ENCODE assay signal across 8 cellular contexts in genomic region chr3:58490860-58491501, GRCh38. TPM values are rescaled to one million over a fixed set of nuclear protein-coding genes. Genes with fewer than 3 reads are reported as not detected.
DNase-seq lines count a peak whose midpoint lies in the region; ATAC-seq, FAIRE-seq and TF ChIP-seq lines count a peak whose summit lies in the region.

No MANE protein-coding gene starts in this region.

- H3K9me3 ChIP-seq in HAP-1 (no peaks in the 10 kb centered on the region), skeletal muscle satellite cell (replicated peaks; ENCODE audit: low read length) (no peaks in the 10 kb centered on the region)

- no peaks in the 10 kb centered on the region for H3K9me3 Mint-ChIP-seq in activated B cell treated with CpG ODN at 0.5 μM for 24 hours

- DNase-seq in HAP-1 (ENCODE audit: low spot score in 2 of 2), result no peak
- peak; percentile 25 for DNase-seq in activated B cell treated with CpG ODN at 0.5 μM for 24 hours
- DNase-seq in left cardiac atrium, result peak; percentile 37
- DNase-seq in HEK293T (ENCODE audit: extremely low spot score), result no peak
- DNase-seq in NCI-H187 (lab: John Stamatoyannopoulos, UW), result no peak
- no peak for DNase-seq in RCC 7860 (ENCODE audit: low spot score)

- H3K36me3 ChIP-seq in HAP-1 (replicated peaks) (no peaks in the 10 kb centered on the region), skeletal muscle satellite cell (ENCODE audit: insufficient read depth, low read length) (no peaks in the 10 kb centered on the region)

- H3K27me3 ChIP-seq in HAP-1 (ENCODE audit: low read depth) (no peaks in the 10 kb centered on the region), skeletal muscle satellite cell (ENCODE audit: control insufficient read depth, insufficient read depth, low read length) (no peaks in the 10 kb centered on the region)

- peak overlapping the region; percentile 88 for H3K4me2 ChIP-seq in skeletal muscle satellite cell (ENCODE audit: low read length)

- H3K4me1 ChIP-seq in HAP-1 (peaks cover 27% of the 10 kb centered on the region), skeletal muscle satellite cell (ENCODE audit: control insufficient read depth, insufficient read depth, low read length) (peaks cover 54% of the 10 kb centered on the region)

- CTCF ChIA-PET in activated B cell treated with CpG ODN at 0.5 μM for 24 hours (lab: Charles Lee), result interaction anchor here (0.9 to 2.5 kb wide), 11 partner anchors 27 to 185 kb away, joined by 3 to 32 read pairs (median 3); partner anchors contain the start of genes HTD2 and RPP14
- CTCF ChIA-PET in HEK293T (lab: Yijun Ruan, JAX), result interaction anchor here (0.7 to 1.7 kb wide), 5 partner anchors 29 to 313 kb away, joined by 3 to 10 read pairs (median 3); partner anchors contain the start of genes HTD2 and RPP14

- peaks cover 38% of the 10 kb centered on the region for H3K4me1 Mint-ChIP-seq in activated B cell treated with CpG ODN at 0.5 μM for 24 hours

- in situ Hi-C loops in HAP-1 (cut with MboI; ENCODE audit: low sequenced_read_pairs), result loop anchor here (10.0 kb wide), 1 partner anchor 166 kb away; no protein-coding TSS in a partner anchor

- peak overlapping the region; percentile 69 for H3K9ac ChIP-seq in skeletal muscle satellite cell (ENCODE audit: low read depth, low read length)

- POLR2A ChIA-PET in activated B cell treated with CpG ODN at 0.5 μM for 24 hours (lab: Charles Lee), result interaction anchor here (0.6 to 3.3 kb wide), 10 partner anchors 17 to 1254 kb away, joined by 3 to 21 read pairs (median 4); partner anchors contain the start of genes HTD2, PDHB, PXK and RPP14
- POLR2A ChIA-PET in HEK293T (lab: Yijun Ruan, JAX), result interaction anchor here (0.5 to 1.6 kb wide), 4 partner anchors 18 to 185 kb away, joined by 3 to 6 read pairs (median 4); partner anchors contain the start of genes HTD2, PXK and RPP14

- peak overlapping the region; percentile 74 for H3K27ac Mint-ChIP-seq in activated B cell treated with CpG ODN at 0.5 μM for 24 hours

- ATAC-seq in activated B cell treated with CpG ODN at 0.5 μM for 24 hours (ENCODE audit: low read depth) (no peak), left cardiac atrium (peak in 1 of 2 donors; percentile 4), GM18517 (IDR thresholded peaks at IDR 0.05; ENCODE audit: unreplicated experiment) (no peak)

- no peaks in the 10 kb centered on the region for H3K36me3 Mint-ChIP-seq in activated B cell treated with CpG ODN at 0.5 μM for 24 hours (ENCODE audit: low read depth)

- peaks cover 5% of the 10 kb centered on the region for H3K27me3 Mint-ChIP-seq in activated B cell treated with CpG ODN at 0.5 μM for 24 hours

- peak overlapping the region; percentile 23 for H3K4me3 ChIP-seq in HAP-1
- H3K4me3 ChIP-seq in skeletal muscle satellite cell (ENCODE audit: low read length), result peak overlapping the region; percentile 70

- intact Hi-C loops in activated B cell treated with CpG ODN at 0.5 μM for 24 hours (cut with micrococcal nuclease), result loop anchor here (1.0 to 5.0 kb wide), 8 partner anchors 16 to 561 kb away; partner anchors contain the start of genes CFAP20DC, HTD2, PDHB and PXK
- intact Hi-C loops in left cardiac atrium (cut with DNase I), result loop anchor here in 1 of 2 donors (5.0 kb wide), 2 partner anchors 59 to 159 kb away; partner anchors contain the start of genes PDHB and PXK

- no peak for TF ChIP-seq CTCF in activated B cell treated with CpG ODN at 0.5 μM for 24 hours (IDR thresholded peaks at IDR 0.05)

- FAIRE-seq in RCC 7860 (lab: Jason Lieb, UNC), result no peak

- peak overlapping the region; percentile 75 for H3K4me3 Mint-ChIP-seq in activated B cell treated with CpG ODN at 0.5 μM for 24 hours

TF ChIP-seq in HEK293T, 16 proteins besides CTCF, POLR2A, EP300 and RAD21:
- TF ChIP-seq LEF1 (IDR thresholded peaks at IDR 0.05; ENCODE audit: borderline replicate concordance) (no peak), PKNOX1 (IDR thresholded peaks at IDR 0.05) (no peak), FOXM1 (IDR thresholded peaks at IDR 0.05; ENCODE audit: borderline replicate concordance) (no peak), TARDBP (IDR thresholded peaks at IDR 0.05) (no peak), ARNT (IDR thresholded peaks at IDR 0.05) (no peak), SP1 (IDR thresholded peaks at IDR 0.05) (no peak), ZNF384 (IDR thresholded peaks at IDR 0.05) (no peak)
TF ChIP-seq in HEK293T: peak in this region for 0.

RNA-seq across cellular contexts. Expression of gene KCTD6, which starts 0.9 kb away (rescaled TPM):
- 8.8 and 10.0 TPM in 2 replicates for total RNA-seq in activated B cell treated with CpG ODN at 0.5 μM for 24 hours
- total RNA-seq in left cardiac atrium, result 1 to 10 TPM; 5.3 to 7.1 TPM
- total RNA-seq in skeletal muscle satellite cell (2012; rRNA removed), result 6.3 and 6.8 TPM in 2 replicates

RNA-seq across cellular contexts. Expression of gene ACOX2, which starts 46.0 kb away (rescaled TPM):
- not detected in 2 replicates for total RNA-seq in activated B cell treated with CpG ODN at 0.5 μM for 24 hours
- total RNA-seq in left cardiac atrium, result 10 to 100 TPM; 20.1 to 28.2 TPM
- 13.8 and 15.7 TPM in 2 replicates for total RNA-seq in skeletal muscle satellite cell (2012; rRNA removed)

RNA-seq across cellular contexts. Expression of gene PDHB, which starts 57.3 kb away (rescaled TPM):
- 63.0 and 67.3 TPM in 2 replicates for total RNA-seq in activated B cell treated with CpG ODN at 0.5 μM for 24 hours
- 100 to 1,000 TPM; 121 to 146 TPM for total RNA-seq in left cardiac atrium
- 48.9 and 62.9 TPM in 2 replicates for total RNA-seq in skeletal muscle satellite cell (2012; rRNA removed)

Comparison
In these comparisons a context has a peak if more than half of its experiments do, and no peak if none do; other contexts are left out.
1. DNase-seq: peak in activated B cell treated with CpG ODN at 0.5 μM for 24 hours (single experiment) and left cardiac atrium (single experiment); none in HAP-1 (0 of 2), HEK293T (single experiment), NCI-H187 (0 of 2) and RCC 7860 (single experiment).
2. RNA of gene ACOX2, which starts 46.0 kb away (total RNA-seq): 20.1 to 28.2 TPM in left cardiac atrium; not detected in activated B cell treated with CpG ODN at 0.5 μM for 24 hours; every median in the first group is over 10 times any median in the second.